Comparison of ENCODE assay signal across 1 cellular context in the genomic region with DNA sequence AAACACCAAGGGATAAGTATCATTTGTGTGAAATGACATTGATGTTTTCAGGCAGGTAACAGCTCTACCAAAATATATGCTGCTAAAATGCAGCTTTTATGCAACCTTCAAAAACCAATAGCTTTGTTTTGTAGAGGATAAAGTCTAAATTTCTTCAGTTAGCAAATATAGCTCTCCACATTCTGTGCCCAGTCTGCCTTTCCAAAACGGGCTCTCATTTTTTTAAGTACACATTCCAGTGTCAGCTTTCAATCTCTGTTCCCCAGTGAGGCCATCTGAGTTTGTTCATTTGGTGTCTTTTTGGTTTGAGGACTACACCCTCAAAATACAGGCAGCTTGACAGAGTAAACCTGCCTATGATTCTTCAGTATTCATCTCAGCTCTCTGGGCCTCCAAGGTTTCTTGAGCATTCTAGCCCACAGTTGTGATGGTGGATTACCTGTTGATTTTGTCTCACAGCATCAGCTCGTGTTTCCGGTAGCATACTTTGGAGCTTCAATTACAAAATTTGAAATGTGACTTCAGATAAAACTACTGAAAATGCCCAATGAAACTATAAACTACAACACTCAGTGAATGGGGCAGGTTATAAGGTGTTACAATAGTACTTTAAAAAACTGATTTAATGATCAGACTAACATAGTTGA.
A peak's percentile ranks its signal among the peaks of the same experiment; 100 is the strongest.
TF ChIP-seq lines count a peak whose summit lies in the region.

No MANE protein-coding gene starts in this region.

TF ChIP-seq in liver, 16 proteins besides CTCF, POLR2A, EP300 and RAD21 (continued from another document):
- TF ChIP-seq, protein P1, sequence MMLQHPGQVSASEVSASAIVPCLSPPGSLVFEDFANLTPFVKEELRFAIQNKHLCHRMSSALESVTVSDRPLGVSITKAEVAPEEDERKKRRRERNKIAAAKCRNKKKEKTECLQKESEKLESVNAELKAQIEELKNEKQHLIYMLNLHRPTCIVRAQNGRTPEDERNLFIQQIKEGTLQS (IDR thresholded peaks at IDR 0.05): peak; percentile 39
- TF ChIP-seq JUND (IDR thresholded peaks at IDR 0.05) (peak; percentile 72 to 76), RXRA (IDR thresholded peaks at IDR 0.05) (peak; percentile 83 to 90), FOXA2 (IDR thresholded peaks at IDR 0.05) (peak; percentile 59), HNF4G (IDR thresholded peaks at IDR 0.05) (peak; percentile 84), EGR1 (IDR thresholded peaks at IDR 0.05; ENCODE audit: low read depth in 2 of 2) (peak in 1 of 2 donors; percentile 36)
